Comparison of ENCODE assay signal across 1 cellular context in genomic region chr20:43944653-43945235, GRCh38.
TF ChIP-seq lines count a peak whose summit lies in the region.

No MANE protein-coding gene starts in this region.

TF ChIP-seq in IMR-90, 13 proteins besides CTCF, POLR2A, EP300 and RAD21:
- TF ChIP-seq NFE2L2 (IDR thresholded peaks at IDR 0.05; ENCODE audit: low read depth, low read length), result no peak
- TF ChIP-seq RCOR1 (IDR thresholded peaks at IDR 0.05; ENCODE audit: insufficient replicate concordance, low read length), result no peak
- no peak for TF ChIP-seq FOS (IDR thresholded peaks at IDR 0.05; ENCODE audit: low read depth, low read length)
- TF ChIP-seq MAFK (IDR thresholded peaks at IDR 0.05; ENCODE audit: low read depth, low read length), result no peak
- no peak for TF ChIP-seq BHLHE40 (IDR thresholded peaks at IDR 0.05; ENCODE audit: low read depth, low read length)
- no peak for TF ChIP-seq USF2 (IDR thresholded peaks at IDR 0.05; ENCODE audit: low read depth, low read length)
- TF ChIP-seq MXI1 (IDR thresholded peaks at IDR 0.05; ENCODE audit: borderline replicate concordance, low read depth, low read length), result no peak
- TF ChIP-seq MAZ (IDR thresholded peaks at IDR 0.05; ENCODE audit: borderline replicate concordance, low read depth, low read length), result no peak
- TF ChIP-seq CHD1 (IDR thresholded peaks at IDR 0.05; ENCODE audit: low read depth, low read length), result no peak
- TF ChIP-seq RFX5 (IDR thresholded peaks at IDR 0.05; ENCODE audit: low read depth, low read length), result no peak
- TF ChIP-seq SMC3 (IDR thresholded peaks at IDR 0.05; ENCODE audit: low read depth, low read length), result no peak
- TF ChIP-seq ELK1 (IDR thresholded peaks at IDR 0.05; ENCODE audit: borderline replicate concordance, low read depth, low read length), result no peak
- no peak for TF ChIP-seq CEBPB (IDR thresholded peaks at IDR 0.05; ENCODE audit: low read depth, low read length)
